In genomic region chr15:96732704-96733103, GRCh38 we compare ENCODE assay signal across 15 cellular contexts.
DNase-seq lines count a peak whose midpoint lies in the region; ATAC-seq and TF ChIP-seq lines count a peak whose summit lies in the region.
"Had no signal": no experiment of that assay in that cellular context is flagged by ENCODE, and none has a peak within 500 bp of the region (broad histone marks: within the 10 kb centered on the region; RNA-seq: fewer than 3 reads in every experiment).

No MANE protein-coding gene starts in this region.

- intact Hi-C loops in thyroid gland (cut with DNase I) = no loop called here

- WGBS in thyroid gland, 2 donors = 91 to 94% methylated on average over 5 of the region's 5 CpGs

- no peak for TF ChIP-seq POLR2A in thyroid gland (IDR thresholded peaks at IDR 0.05)

- no peaks in the 10 kb centered on the region for H3K4me1 ChIP-seq in thyroid gland
- H3K4me1 ChIP-seq: BE2C, Caco-2 had no signal

- H3K9me3 ChIP-seq in thyroid gland = no peaks in the 10 kb centered on the region
- H3K9me3 ChIP-seq: BE2C, Caco-2 had no signal

- DNase-seq in HT-29 (ENCODE audit: low spot score) (peak; percentile 25), choroid plexus epithelial cell (ENCODE audit: low read depth) (peak; percentile 15), left lobe of liver (ENCODE audit: low spot score) (no peak), thyroid gland (no peak)
- no peak for DNase-seq in activated effector memory CD4-positive, alpha-beta T cell treated with Interleukin-2 at 50 U/mL for 16 hours
- DNase-seq in activated T-cell treated with anti-CD3 and anti-CD28 coated beads, Interleukin-2, amount 50 U/mL, for 1 hour = no peak
- DNase-seq: ACHN; BE2C; C1 segment of cervical spinal cord; Caco-2; CD4-positive, CD25-positive, alpha-beta regulatory T cell; DMS79 treated with DMSO at 0.1 percent for 48 hours; GF-D8; H9 had no signal

- H3K4me3 ChIP-seq in choroid plexus epithelial cell (ENCODE audit: low read depth, low read length) (no peak overlapping the region), thyroid gland (replicated peaks in 1 of 3) (no peak overlapping the region)

- no peak for TF ChIP-seq CTCF in choroid plexus epithelial cell (conservative IDR thresholded peaks at IDR 0.05; ENCODE audit: low read depth, low read length)
- no peak for TF ChIP-seq CTCF in thyroid gland (IDR thresholded peaks at IDR 0.05)

- H3K27me3 ChIP-seq in thyroid gland = no peaks in the 10 kb centered on the region
- H3K27me3 ChIP-seq: BE2C had no signal

- ATAC-seq in left lobe of liver = peak; percentile 79
- ATAC-seq in GM19463 (IDR thresholded peaks at IDR 0.05; ENCODE audit: unreplicated experiment) = no peak

- no peak overlapping the region for H3K27ac ChIP-seq in thyroid gland

- H3K36me3 ChIP-seq in thyroid gland = no peaks in the 10 kb centered on the region
- H3K36me3 ChIP-seq: BE2C had no signal

Comparison
In these comparisons a context has a peak if more than half of its experiments do, and no peak if none do; other contexts are left out.
1. DNase-seq: peak in HT-29 (single experiment) and choroid plexus epithelial cell (single experiment); none in left lobe of liver (single experiment), activated effector memory CD4-positive, alpha-beta T cell treated with Interleukin-2 at 50 U/mL for 16 hours (single experiment), activated T-cell treated with anti-CD3 and anti-CD28 coated beads, Interleukin-2, amount 50 U/mL, for 1 hour (single experiment) and thyroid gland (0 of 2).